In genomic region chr2:161077367-161078210, GRCh38 we compare ENCODE assay signal across 1 cellular context.
TF ChIP-seq lines count a peak whose summit lies in the region.

No MANE protein-coding gene starts in this region.

TF ChIP-seq in IMR-90, 13 proteins besides CTCF, POLR2A, EP300 and RAD21:
- TF ChIP-seq ELK1 (IDR thresholded peaks at IDR 0.05; ENCODE audit: borderline replicate concordance, low read depth, low read length) (no peak), CHD1 (IDR thresholded peaks at IDR 0.05; ENCODE audit: low read depth, low read length) (no peak), MXI1 (IDR thresholded peaks at IDR 0.05; ENCODE audit: borderline replicate concordance, low read depth, low read length) (no peak), MAFK (IDR thresholded peaks at IDR 0.05; ENCODE audit: low read depth, low read length) (no peak), SMC3 (IDR thresholded peaks at IDR 0.05; ENCODE audit: low read depth, low read length) (no peak), MAZ (IDR thresholded peaks at IDR 0.05; ENCODE audit: borderline replicate concordance, low read depth, low read length) (no peak), RCOR1 (IDR thresholded peaks at IDR 0.05; ENCODE audit: insufficient replicate concordance, low read length) (no peak), CEBPB (IDR thresholded peaks at IDR 0.05; ENCODE audit: low read depth, low read length) (no peak), NFE2L2 (IDR thresholded peaks at IDR 0.05; ENCODE audit: low read depth, low read length) (no peak), USF2 (IDR thresholded peaks at IDR 0.05; ENCODE audit: low read depth, low read length) (no peak), BHLHE40 (IDR thresholded peaks at IDR 0.05; ENCODE audit: low read depth, low read length) (no peak), FOS (IDR thresholded peaks at IDR 0.05; ENCODE audit: low read depth, low read length) (no peak), RFX5 (IDR thresholded peaks at IDR 0.05; ENCODE audit: low read depth, low read length) (no peak)
